ENCODE assay signal across 1 cellular context in the genomic region with DNA sequence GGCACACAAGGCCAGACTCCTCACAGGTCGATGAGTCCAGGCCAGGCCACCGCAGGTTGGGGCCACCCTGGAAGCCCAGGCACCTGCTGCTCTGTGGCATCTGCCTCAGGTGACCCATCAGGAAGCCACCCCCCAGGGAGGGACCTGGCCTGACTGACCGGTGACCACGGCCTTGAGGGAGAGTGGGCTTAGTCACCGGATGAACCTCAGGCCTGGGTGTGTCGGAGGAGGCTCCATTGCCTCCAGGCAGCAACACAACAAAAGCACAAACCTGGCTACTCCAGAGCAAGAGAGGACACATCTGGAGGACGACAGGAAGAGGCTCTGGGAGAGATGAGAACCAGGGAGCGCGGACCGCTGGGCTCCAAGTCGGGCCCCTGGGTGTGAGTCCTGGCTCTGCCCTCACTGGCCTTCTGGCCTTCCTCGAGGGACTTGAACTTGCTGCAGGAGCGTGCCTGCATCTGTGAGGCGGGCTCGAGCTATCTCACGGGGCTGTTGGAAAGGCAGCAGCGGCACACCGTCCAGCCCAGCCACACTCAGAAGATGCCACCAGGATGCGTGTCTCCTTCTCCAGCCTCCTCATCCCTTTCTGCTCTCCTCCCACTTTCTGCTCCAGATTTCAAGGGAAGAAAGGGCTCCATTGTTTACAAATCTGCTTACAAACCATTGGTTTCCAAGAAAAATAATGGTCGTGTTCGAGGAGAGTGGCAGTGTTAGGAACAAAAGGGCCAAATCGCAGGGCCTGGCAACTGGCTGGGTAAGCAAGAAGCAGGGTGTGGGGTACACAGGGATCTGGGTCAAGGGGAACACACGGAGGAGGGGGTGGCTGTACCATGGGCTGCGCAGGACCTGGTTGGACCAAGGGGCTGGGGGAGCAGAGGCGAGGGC.
TF ChIP-seq lines count a peak whose summit lies in the region.

No MANE protein-coding gene starts in this region.

TF ChIP-seq in H1, 55 proteins besides CTCF, POLR2A, EP300 and RAD21:
- TF ChIP-seq POLR2AphosphoS5 (IDR thresholded peaks at IDR 0.05; ENCODE audit: low read depth, low read length) (no peak), CHD2 (IDR thresholded peaks at IDR 0.05; ENCODE audit: low read length) (no peak), JUN (IDR thresholded peaks at IDR 0.05; ENCODE audit: low read depth, low read length) (no peak), TEAD4 (IDR thresholded peaks at IDR 0.05; ENCODE audit: low read depth, low read length) (no peak), SRF (IDR thresholded peaks at IDR 0.05; ENCODE audit: low read depth, low read length) (no peak), KDM1A (IDR thresholded peaks at IDR 0.05; ENCODE audit: borderline replicate concordance, low read length) (no peak), SIRT6 (IDR thresholded peaks at IDR 0.05; ENCODE audit: low read length) (no peak), NRF1 (IDR thresholded peaks at IDR 0.05; ENCODE audit: low read depth, low read length) (no peak), YY1 (IDR thresholded peaks at IDR 0.05; ENCODE audit: low read depth, low read length) (no peak), SIX5 (IDR thresholded peaks at IDR 0.05; ENCODE audit: low read depth, low read length) (no peak), JUND (IDR thresholded peaks at IDR 0.05; ENCODE audit: low read length) (no peak), CREB1 (IDR thresholded peaks at IDR 0.05) (no peak)
- TF ChIP-seq, protein P1, sequence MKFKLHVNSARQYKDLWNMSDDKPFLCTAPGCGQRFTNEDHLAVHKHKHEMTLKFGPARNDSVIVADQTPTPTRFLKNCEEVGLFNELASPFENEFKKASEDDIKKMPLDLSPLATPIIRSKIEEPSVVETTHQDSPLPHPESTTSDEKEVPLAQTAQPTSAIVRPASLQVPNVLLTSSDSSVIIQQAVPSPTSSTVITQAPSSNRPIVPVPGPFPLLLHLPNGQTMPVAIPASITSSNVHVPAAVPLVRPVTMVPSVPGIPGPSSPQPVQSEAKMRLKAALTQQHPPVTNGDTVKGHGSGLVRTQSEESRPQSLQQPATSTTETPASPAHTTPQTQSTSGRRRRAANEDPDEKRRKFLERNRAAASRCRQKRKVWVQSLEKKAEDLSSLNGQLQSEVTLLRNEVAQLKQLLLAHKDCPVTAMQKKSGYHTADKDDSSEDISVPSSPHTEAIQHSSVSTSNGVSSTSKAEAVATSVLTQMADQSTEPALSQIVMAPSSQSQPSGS (IDR thresholded peaks at IDR 0.05; ENCODE audit: low read length), result no peak
- TF ChIP-seq, protein P2, sequence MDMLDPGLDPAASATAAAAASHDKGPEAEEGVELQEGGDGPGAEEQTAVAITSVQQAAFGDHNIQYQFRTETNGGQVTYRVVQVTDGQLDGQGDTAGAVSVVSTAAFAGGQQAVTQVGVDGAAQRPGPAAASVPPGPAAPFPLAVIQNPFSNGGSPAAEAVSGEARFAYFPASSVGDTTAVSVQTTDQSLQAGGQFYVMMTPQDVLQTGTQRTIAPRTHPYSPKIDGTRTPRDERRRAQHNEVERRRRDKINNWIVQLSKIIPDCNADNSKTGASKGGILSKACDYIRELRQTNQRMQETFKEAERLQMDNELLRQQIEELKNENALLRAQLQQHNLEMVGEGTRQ (IDR thresholded peaks at IDR 0.05; ENCODE audit: low read length), result no peak
- TF ChIP-seq, protein P3, sequence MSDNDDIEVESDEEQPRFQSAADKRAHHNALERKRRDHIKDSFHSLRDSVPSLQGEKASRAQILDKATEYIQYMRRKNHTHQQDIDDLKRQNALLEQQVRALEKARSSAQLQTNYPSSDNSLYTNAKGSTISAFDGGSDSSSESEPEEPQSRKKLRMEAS (IDR thresholded peaks at IDR 0.05), result no peak
